In the genomic region with DNA sequence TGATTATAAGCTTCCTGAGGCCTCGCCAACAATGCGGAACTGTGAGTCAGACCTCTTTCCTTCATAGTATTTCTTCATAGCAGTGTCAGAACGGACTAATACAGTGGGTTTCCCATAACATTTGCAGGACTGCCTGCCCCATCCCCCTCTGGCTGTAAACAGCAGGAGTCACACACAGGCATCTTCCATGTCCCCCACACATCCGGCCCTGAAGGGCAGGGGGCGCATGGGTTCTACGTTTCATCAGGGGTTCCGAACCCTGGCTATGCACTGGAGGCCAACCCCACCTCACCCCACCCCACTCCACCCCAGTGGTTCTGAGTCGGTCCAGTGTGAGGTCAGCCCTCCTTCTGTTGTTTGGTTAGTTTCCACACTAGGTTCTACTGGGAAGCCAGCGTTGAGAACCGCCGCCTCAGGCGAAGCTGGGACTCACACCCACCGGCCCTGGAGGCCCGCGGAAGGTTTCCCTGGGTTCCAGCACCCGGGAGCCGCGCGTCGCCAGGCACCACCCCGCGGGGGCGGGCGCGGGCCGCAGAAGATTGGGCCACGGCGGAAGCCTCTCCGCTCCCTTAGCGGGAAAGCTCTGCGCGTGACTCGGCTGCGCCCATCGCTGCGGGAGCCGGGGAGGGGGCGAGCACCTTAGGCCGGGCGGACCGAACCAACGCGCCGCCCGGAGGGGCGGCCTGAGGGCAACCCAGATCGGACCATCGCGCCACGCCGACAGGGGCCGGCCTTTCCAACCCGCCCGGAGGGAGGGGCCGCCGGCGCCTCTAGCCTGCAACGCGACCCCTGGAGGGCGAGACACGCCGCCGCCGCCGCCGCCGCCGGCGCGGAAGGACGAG, we compare ENCODE assay signal across 7 cellular contexts. TPM values are rescaled to one million over a fixed set of nuclear protein-coding genes. Genes with fewer than 3 reads are reported as not detected.
DNase-seq lines count a peak whose midpoint lies in the region; ATAC-seq, FAIRE-seq and TF ChIP-seq lines count a peak whose summit lies in the region.

A gene with protein sequence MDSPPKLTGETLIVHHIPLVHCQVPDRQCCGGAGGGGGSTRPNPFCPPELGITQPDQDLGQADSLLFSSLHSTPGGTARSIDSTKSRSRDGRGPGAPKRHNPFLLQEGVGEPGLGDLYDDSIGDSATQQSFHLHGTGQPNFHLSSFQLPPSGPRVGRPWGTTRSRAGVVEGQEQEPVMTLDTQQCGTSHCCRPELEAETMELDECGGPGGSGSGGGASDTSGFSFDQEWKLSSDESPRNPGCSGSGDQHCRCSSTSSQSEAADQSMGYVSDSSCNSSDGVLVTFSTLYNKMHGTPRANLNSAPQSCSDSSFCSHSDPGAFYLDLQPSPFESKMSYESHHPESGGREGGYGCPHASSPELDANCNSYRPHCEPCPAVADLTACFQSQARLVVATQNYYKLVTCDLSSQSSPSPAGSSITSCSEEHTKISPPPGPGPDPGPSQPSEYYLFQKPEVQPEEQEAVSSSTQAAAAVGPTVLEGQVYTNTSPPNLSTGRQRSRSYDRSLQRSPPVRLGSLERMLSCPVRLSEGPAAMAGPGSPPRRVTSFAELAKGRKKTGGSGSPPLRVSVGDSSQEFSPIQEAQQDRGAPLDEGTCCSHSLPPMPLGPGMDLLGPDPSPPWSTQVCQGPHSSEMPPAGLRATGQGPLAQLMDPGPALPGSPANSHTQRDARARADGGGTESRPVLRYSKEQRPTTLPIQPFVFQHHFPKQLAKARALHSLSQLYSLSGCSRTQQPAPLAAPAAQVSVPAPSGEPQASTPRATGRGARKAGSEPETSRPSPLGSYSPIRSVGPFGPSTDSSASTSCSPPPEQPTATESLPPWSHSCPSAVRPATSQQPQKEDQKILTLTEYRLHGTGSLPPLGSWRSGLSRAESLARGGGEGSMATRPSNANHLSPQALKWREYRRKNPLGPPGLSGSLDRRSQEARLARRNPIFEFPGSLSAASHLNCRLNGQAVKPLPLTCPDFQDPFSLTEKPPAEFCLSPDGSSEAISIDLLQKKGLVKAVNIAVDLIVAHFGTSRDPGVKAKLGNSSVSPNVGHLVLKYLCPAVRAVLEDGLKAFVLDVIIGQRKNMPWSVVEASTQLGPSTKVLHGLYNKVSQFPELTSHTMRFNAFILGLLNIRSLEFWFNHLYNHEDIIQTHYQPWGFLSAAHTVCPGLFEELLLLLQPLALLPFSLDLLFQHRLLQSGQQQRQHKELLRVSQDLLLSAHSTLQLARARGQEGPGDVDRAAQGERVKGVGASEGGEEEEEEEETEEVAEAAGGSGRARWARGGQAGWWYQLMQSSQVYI (N-terminal part only) (plus strand): TSS at position 799 of the 842 bp plus-strand sequence. CDS start 56,411 bp downstream, outside the sequence.

- TF ChIP-seq POLR2A in GM12892 (IDR thresholded peaks at IDR 0.05; ENCODE audit: low read depth, low read length) (no peak), NB4 (IDR thresholded peaks at IDR 0.05; ENCODE audit: extremely low read depth, insufficient read length) (no peak)

- H3K9me3 ChIP-seq in right atrium auricular region = no peaks in the 10 kb centered on the region

- DNase-seq in GM12892 (ENCODE audit: insufficient read length) = peak; percentile 17
- DNase-seq in NB4 (ENCODE audit: low read depth) = peak; percentile 67
- peak; percentile 65 for DNase-seq in astrocyte of the cerebellum (ENCODE audit: low read depth)
- DNase-seq in right atrium auricular region (ENCODE audit: low spot score) = peak; percentile 85
- peak; percentile 83 for DNase-seq in pons (ENCODE audit: low spot score)

- no peaks in the 10 kb centered on the region for H3K36me3 ChIP-seq in right atrium auricular region

- peak within 1 kb of the TSS; percentile 95 to 96 for H3K27ac ChIP-seq in right atrium auricular region

- peak; percentile 87 for ATAC-seq in SK-N-SH treated with all-trans-retinoic acid at 6 μM for 48 hours
- ATAC-seq in GM19324 (IDR thresholded peaks at IDR 0.05; ENCODE audit: low FRiP score, unreplicated experiment) = no peak

- no peaks in the 10 kb centered on the region for H3K27me3 ChIP-seq in right atrium auricular region

- FAIRE-seq in GM12892 (lab: Jason Lieb, UNC) = no peak

- peaks cover 0 to 35% of the 10 kb centered on the region in 2 donors for H3K4me1 ChIP-seq in right atrium auricular region

- in situ Hi-C loops in astrocyte of the cerebellum (cut with HindIII; ENCODE audit: low sequenced_read_pairs) = no loop called here

- H3K4me3 ChIP-seq in NB4 (ENCODE audit: low read depth, low read length) (peak within 1 kb of the TSS; percentile 4), astrocyte of the cerebellum (ENCODE audit: low read depth, low read length) (peak within 1 kb of the TSS; percentile 76), right atrium auricular region (peak within 1 kb of the TSS; percentile 64 to 73)

- TF ChIP-seq CTCF in NB4 (IDR thresholded peaks at IDR 0.05; ENCODE audit: low read depth, low read length) = no peak
- peak; percentile 59 for TF ChIP-seq CTCF in astrocyte of the cerebellum (IDR thresholded peaks at IDR 0.05; ENCODE audit: low read depth, low read length, missing control alignments)
- TF ChIP-seq CTCF in right atrium auricular region (IDR thresholded peaks at IDR 0.05) = peak; percentile 49 to 70

TF ChIP-seq in SK-N-SH treated with all-trans-retinoic acid at 6 μM for 48 hours, 23 proteins besides CTCF, POLR2A, EP300 and RAD21:
- TF ChIP-seq SNAI2 (CRISPR knock-in tag; IDR thresholded peaks at IDR 0.05) = no peak
- TF ChIP-seq ZNF8 (CRISPR knock-in tag; IDR thresholded peaks at IDR 0.05) = peak; percentile 36; the same call in 1 of the 2 replicates
- TF ChIP-seq, protein P1, sequence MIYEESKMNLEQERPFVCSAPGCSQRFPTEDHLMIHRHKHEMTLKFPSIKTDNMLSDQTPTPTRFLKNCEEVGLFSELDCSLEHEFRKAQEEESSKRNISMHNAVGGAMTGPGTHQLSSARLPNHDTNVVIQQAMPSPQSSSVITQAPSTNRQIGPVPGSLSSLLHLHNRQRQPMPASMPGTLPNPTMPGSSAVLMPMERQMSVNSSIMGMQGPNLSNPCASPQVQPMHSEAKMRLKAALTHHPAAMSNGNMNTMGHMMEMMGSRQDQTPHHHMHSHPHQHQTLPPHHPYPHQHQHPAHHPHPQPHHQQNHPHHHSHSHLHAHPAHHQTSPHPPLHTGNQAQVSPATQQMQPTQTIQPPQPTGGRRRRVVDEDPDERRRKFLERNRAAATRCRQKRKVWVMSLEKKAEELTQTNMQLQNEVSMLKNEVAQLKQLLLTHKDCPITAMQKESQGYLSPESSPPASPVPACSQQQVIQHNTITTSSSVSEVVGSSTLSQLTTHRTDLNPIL (CRISPR knock-in tag; IDR thresholded peaks at IDR 0.05; ENCODE audit: low read depth) = no peak
- no peak for TF ChIP-seq ZNF565 (CRISPR knock-in tag; conservative IDR thresholded peaks at IDR 0.05; ENCODE audit: low read depth)
- TF ChIP-seq RARB (CRISPR knock-in tag; IDR thresholded peaks at IDR 0.05) = no peak
- no peak for TF ChIP-seq PPARA (CRISPR knock-in tag; IDR thresholded peaks at IDR 0.05; ENCODE audit: borderline replicate concordance)
- TF ChIP-seq ZNF70 (CRISPR knock-in tag; IDR thresholded peaks at IDR 0.05) = no peak
- TF ChIP-seq, protein P2, sequence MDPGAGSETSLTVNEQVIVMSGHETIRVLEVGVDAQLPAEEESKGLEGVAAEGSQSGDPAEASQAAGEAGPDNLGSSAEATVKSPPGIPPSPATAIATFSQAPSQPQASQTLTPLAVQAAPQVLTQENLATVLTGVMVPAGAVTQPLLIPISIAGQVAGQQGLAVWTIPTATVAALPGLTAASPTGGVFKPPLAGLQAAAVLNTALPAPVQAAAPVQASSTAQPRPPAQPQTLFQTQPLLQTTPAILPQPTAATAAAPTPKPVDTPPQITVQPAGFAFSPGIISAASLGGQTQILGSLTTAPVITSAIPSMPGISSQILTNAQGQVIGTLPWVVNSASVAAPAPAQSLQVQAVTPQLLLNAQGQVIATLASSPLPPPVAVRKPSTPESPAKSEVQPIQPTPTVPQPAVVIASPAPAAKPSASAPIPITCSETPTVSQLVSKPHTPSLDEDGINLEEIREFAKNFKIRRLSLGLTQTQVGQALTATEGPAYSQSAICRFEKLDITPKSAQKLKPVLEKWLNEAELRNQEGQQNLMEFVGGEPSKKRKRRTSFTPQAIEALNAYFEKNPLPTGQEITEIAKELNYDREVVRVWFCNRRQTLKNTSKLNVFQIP (CRISPR knock-in tag; IDR thresholded peaks at IDR 0.05; ENCODE audit: borderline replicate concordance, low read depth) = no peak
- TF ChIP-seq, protein P3, sequence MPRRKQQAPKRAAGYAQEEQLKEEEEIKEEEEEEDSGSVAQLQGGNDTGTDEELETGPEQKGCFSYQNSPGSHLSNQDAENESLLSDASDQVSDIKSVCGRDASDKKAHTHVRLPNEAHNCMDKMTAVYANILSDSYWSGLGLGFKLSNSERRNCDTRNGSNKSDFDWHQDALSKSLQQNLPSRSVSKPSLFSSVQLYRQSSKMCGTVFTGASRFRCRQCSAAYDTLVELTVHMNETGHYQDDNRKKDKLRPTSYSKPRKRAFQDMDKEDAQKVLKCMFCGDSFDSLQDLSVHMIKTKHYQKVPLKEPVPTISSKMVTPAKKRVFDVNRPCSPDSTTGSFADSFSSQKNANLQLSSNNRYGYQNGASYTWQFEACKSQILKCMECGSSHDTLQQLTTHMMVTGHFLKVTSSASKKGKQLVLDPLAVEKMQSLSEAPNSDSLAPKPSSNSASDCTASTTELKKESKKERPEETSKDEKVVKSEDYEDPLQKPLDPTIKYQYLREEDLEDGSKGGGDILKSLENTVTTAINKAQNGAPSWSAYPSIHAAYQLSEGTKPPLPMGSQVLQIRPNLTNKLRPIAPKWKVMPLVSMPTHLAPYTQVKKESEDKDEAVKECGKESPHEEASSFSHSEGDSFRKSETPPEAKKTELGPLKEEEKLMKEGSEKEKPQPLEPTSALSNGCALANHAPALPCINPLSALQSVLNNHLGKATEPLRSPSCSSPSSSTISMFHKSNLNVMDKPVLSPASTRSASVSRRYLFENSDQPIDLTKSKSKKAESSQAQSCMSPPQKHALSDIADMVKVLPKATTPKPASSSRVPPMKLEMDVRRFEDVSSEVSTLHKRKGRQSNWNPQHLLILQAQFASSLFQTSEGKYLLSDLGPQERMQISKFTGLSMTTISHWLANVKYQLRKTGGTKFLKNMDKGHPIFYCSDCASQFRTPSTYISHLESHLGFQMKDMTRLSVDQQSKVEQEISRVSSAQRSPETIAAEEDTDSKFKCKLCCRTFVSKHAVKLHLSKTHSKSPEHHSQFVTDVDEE (CRISPR knock-in tag; IDR thresholded peaks at IDR 0.05) = peak; percentile 47; the same call in 1 of the 2 replicates
- peak; percentile 71; the same call in 1 of the 2 replicates for TF ChIP-seq ZFP3 (CRISPR knock-in tag; IDR thresholded peaks at IDR 0.05)
- no peak for TF ChIP-seq CSDC2 (CRISPR knock-in tag; IDR thresholded peaks at IDR 0.05)
- no peak for TF ChIP-seq TCF4 (CRISPR knock-in tag; IDR thresholded peaks at IDR 0.05; ENCODE audit: borderline replicate concordance)
- TF ChIP-seq ARNTL (CRISPR knock-in tag; IDR thresholded peaks at IDR 0.05; ENCODE audit: borderline replicate concordance, low read depth) = no peak

RNA-seq across cellular contexts. Expression of the gene that starts here (rescaled TPM):
- not detected for polyA plus RNA-seq in GM12892 (2012; ENCODE audit: missing spikeins)
- 10 to 100 TPM; 33.0 to 49.1 TPM for total RNA-seq in right atrium auricular region

Comparison
In these comparisons a context has a peak if more than half of its experiments do, and no peak if none do; other contexts are left out.
1. DNase-seq: peak in every context shown above with its lines; median percentile 85 in right atrium auricular region; 83 in pons; 67 in NB4; 65 in astrocyte of the cerebellum; 17 in GM12892.
2. H3K4me3 ChIP-seq: peak in every context shown above with its lines; median percentile 76 in astrocyte of the cerebellum; 68 in right atrium auricular region; 4 in NB4.